In genomic region chr4:141350122-141350904, GRCh38 we compare ENCODE assay signal across 8 cellular contexts.
DNase-seq lines count a peak whose midpoint lies in the region; ATAC-seq and TF ChIP-seq lines count a peak whose summit lies in the region.
"Had no signal": no experiment of that assay in that cellular context is flagged by ENCODE, and none has a peak within 500 bp of the region (broad histone marks: within the 10 kb centered on the region; RNA-seq: fewer than 3 reads in every experiment).

No MANE protein-coding gene starts in this region.

- intact Hi-C loops in PC-3 (cut with micrococcal nuclease) = loop anchor here (5.0 kb wide), 1 partner anchor 352 kb away; no protein-coding TSS in a partner anchor

- no peaks in the 10 kb centered on the region for H3K9me2 ChIP-seq in GM23248 (ENCODE audit: insufficient read depth)
- no peaks in the 10 kb centered on the region for H3K9me2 ChIP-seq in PC-3 (replicated peaks; ENCODE audit: low read length)

- H3K27ac ChIP-seq in GM23248 = peak overlapping the region; percentile 46
- peak overlapping the region; percentile 56 for H3K27ac ChIP-seq in PC-3 (ENCODE audit: low read length)
- peak overlapping the region; percentile 94 for H3K27ac ChIP-seq in smooth muscle cell (ENCODE audit: low read depth)

- H3K36me3 ChIP-seq in GM23248 (ENCODE audit: low read depth) (no peaks in the 10 kb centered on the region), PC-3 (ENCODE audit: low read depth, low read length) (no peaks in the 10 kb centered on the region), smooth muscle cell (ENCODE audit: low read depth) (no peaks in the 10 kb centered on the region)

- POLR2A ChIA-PET in PC-3 (lab: Charles Lee; ENCODE audit: unreplicated experiment) = no interaction called here

- H3K79me2 ChIP-seq in GM23248 (ENCODE audit: insufficient read depth) (no peaks in the 10 kb centered on the region), PC-3 (ENCODE audit: low read length) (no peaks in the 10 kb centered on the region), smooth muscle cell (ENCODE audit: low read depth) (no peaks in the 10 kb centered on the region)

- in situ Hi-C loops in GM23248 (cut with MboI) = no loop called here

- 37 to 40% methylated on average over 3 of the region's 3 CpGs for WGBS in GM23248 (ENCODE audit: low coverage in 1 of 2, low lambda C conversion rate in 2 of 2, missing lambda C conversion rate in 2 of 2), 2 experiments
- WGBS in smooth muscle cell (ENCODE audit: low lambda C conversion rate) = 35% methylated on average over 3 of the region's 3 CpGs

- CTCF ChIA-PET in PC-3 (lab: Charles Lee) = no interaction called here

- BruUV-seq in PC-3 (replicated peaks; lab: Mats Ljungman, UMichigan) = no TSS peak

- ATAC-seq in PC-3 (peak; percentile 81), GM21723 (IDR thresholded peaks at IDR 0.05; ENCODE audit: unreplicated experiment) (no peak), GM18505 (IDR thresholded peaks at IDR 0.05; ENCODE audit: unreplicated experiment) (no peak)

- TF ChIP-seq POLR2A in GM18505 (IDR thresholded peaks at IDR 0.05; ENCODE audit: borderline replicate concordance, extremely low read depth, insufficient read depth, insufficient read length) = no peak

- H3K4me3 ChIP-seq in GM23248 (no peak overlapping the region), PC-3 (ENCODE audit: low read length) (no peak overlapping the region), foreskin fibroblast (ENCODE audit: low read depth in 1 of 2, low read length in 2 of 2) (no peak overlapping the region), smooth muscle cell (no peak overlapping the region)

- no peak for TF ChIP-seq CTCF in PC-3 (conservative IDR thresholded peaks at IDR 0.05; ENCODE audit: low read depth, low read length)
- TF ChIP-seq CTCF in foreskin fibroblast (IDR thresholded peaks at IDR 0.05; ENCODE audit: low read depth, low read length) = no peak
- no peak for TF ChIP-seq CTCF in smooth muscle cell (IDR thresholded peaks at IDR 0.05; ENCODE audit: borderline replicate concordance, insufficient read depth, poor library complexity, severe bottlenecking)

- H3K4me2 ChIP-seq in GM23248 (ENCODE audit: unreplicated experiment) = peak overlapping the region; percentile 30
- peak overlapping the region; percentile 48 for H3K4me2 ChIP-seq in PC-3 (ENCODE audit: low read length)
- H3K4me2 ChIP-seq in smooth muscle cell = peak overlapping the region; percentile 34

- H3F3A ChIP-seq in GM23248 (ENCODE audit: insufficient read depth) (peaks cover 43% of the 10 kb centered on the region), PC-3 (ENCODE audit: low read length, unreplicated experiment) (no peaks in the 10 kb centered on the region), smooth muscle cell (ENCODE audit: low read depth) (peaks cover 15% of the 10 kb centered on the region)

- H3K9ac ChIP-seq in GM23248 (no peak overlapping the region), PC-3 (ENCODE audit: low read length) (no peak overlapping the region), smooth muscle cell (ENCODE audit: low read depth) (no peak overlapping the region)

- H4K20me1 ChIP-seq in GM23248 (ENCODE audit: insufficient read depth) = no peaks in the 10 kb centered on the region
- H4K20me1 ChIP-seq in PC-3 (ENCODE audit: low read length) = no peaks in the 10 kb centered on the region
- no peaks in the 10 kb centered on the region for H4K20me1 ChIP-seq in smooth muscle cell (ENCODE audit: low read depth)

- 0 out of 2 replicates have a peak overlapping the region, but pooled peaks have one; percentile 3 for H2AFZ ChIP-seq in GM23248
- H2AFZ ChIP-seq in PC-3 (ENCODE audit: low read length) = no peak overlapping the region
- no peak overlapping the region for H2AFZ ChIP-seq in smooth muscle cell (ENCODE audit: low read depth)

- H3K9me3 ChIP-seq in GM23248 (ENCODE audit: low read depth) = no peaks in the 10 kb centered on the region
- H3K9me3 ChIP-seq in PC-3 (ENCODE audit: low read length) = no peaks in the 10 kb centered on the region
- no peaks in the 10 kb centered on the region for H3K9me3 ChIP-seq in smooth muscle cell (replicated peaks; ENCODE audit: low read depth)

- H3K27me3 ChIP-seq in GM23248 (replicated peaks; ENCODE audit: insufficient read depth) (no peaks in the 10 kb centered on the region), PC-3 (ENCODE audit: low read length) (no peaks in the 10 kb centered on the region), smooth muscle cell (ENCODE audit: low read depth) (no peaks in the 10 kb centered on the region)

- DNase-seq in GM23248 (peak; percentile 88), PC-3 (peak; percentile 97), foreskin fibroblast (peak; percentile 73 to 76), smooth muscle cell (lab: John Stamatoyannopoulos, UW; ENCODE audit: unreplicated experiment) (no peak), cerebellum (ENCODE audit: low spot score) (no peak)
- DNase-seq: activated CD4-positive, CD25-positive, alpha-beta regulatory T cell had no signal

- peaks cover 42% of the 10 kb centered on the region for H3K4me1 ChIP-seq in GM23248 (ENCODE audit: insufficient read depth)
- H3K4me1 ChIP-seq in PC-3 (ENCODE audit: insufficient read depth, low read length) = peaks cover 31% of the 10 kb centered on the region
- peaks cover 17% of the 10 kb centered on the region for H3K4me1 ChIP-seq in smooth muscle cell (ENCODE audit: low read depth)

Comparison
In these comparisons a context has a peak if more than half of its experiments do, and no peak if none do; other contexts are left out.
1. DNase-seq: peak in GM23248 (single experiment), PC-3 (single experiment) and foreskin fibroblast (2 of 2); none in smooth muscle cell (single experiment) and cerebellum (single experiment).
2. Peak in every context shown above with its lines, with median percentiles within 50 percentile points of each other: H3K27ac ChIP-seq and H3K4me2 ChIP-seq.